ENCODE assay signal across 9 cellular contexts in the genomic region with DNA sequence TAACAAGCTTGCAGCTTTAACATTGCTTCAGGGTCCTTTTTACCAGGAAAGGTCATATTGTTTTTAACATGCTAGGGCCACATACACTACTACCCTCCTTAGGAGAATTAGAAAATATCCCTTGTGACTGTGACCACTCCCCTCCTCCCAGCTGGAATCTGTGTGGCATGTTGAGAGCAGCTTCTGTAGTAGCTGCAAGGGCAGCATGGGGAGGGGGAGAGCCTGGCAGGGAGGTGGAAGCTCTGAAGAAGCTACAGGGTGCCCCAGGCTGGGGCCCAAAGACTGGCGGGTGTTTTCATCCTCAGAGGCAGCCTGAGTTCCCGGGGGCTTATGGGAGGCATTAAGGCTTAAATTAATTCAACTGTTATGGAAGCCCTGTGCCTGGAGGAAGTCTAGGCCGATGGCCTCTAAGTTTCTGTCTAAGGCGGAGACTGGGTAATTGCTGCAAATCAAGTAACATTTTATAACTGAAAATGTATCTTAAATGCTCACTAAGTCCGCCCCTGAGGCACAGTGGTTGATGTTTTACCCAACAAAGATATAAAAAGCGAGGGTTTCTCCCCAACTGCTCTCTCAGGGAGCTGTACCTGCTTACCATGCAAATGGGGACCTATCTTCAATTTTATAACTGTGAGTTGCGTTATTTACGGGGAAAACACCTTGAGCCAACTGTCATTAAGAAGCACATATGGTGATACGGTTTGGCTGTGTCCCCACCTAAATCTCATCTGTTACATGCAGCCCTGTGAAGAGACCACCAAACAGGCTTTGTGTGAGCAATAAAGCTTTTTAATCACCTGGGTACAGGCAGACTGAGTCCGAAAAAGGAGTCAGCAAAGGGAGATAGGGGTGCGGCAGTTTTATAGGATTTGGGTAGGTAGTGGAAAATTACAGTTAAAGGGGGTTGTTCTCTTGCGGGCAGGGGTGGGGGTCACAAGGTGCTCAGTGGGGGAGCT. TPM values are rescaled to one million over a fixed set of nuclear protein-coding genes. Genes with fewer than 3 reads are reported as not detected.
DNase-seq lines count a peak whose midpoint lies in the region; ATAC-seq lines count a peak whose summit lies in the region.
"Had no signal": no experiment of that assay in that cellular context is flagged by ENCODE, and none has a peak within 500 bp of the region (broad histone marks: within the 10 kb centered on the region; RNA-seq: fewer than 3 reads in every experiment).

No MANE protein-coding gene starts in this region.

- peaks cover 0 to 5% of the 10 kb centered on the region in 2 donors for H3K36me3 Mint-ChIP-seq in activated naive CD4-positive, alpha-beta T cell treated with anti-CD3 and anti-CD28 coated beads, Interleukin-2, amount 50 U/mL, for 72 hours
- H3K36me3 Mint-ChIP-seq in stimulated activated naive B cell treated with anti-CD40 and anti-IgM and Interleukin-4, amounts not matched to agents 10 μg/mL and 1 μg/mL and 100 μg/mL, for 72 hours = peaks cover 9 to 29% of the 10 kb centered on the region in 2 donors

- H3K9me3 ChIP-seq in SJSA1 (replicated peaks) = no peaks in the 10 kb centered on the region

- H3K4me1 Mint-ChIP-seq in stimulated activated naive B cell treated with anti-CD40 and anti-IgM and Interleukin-4, amounts not matched to agents 10 μg/mL and 1 μg/mL and 100 μg/mL, for 72 hours = peaks cover 30 to 31% of the 10 kb centered on the region in 2 donors

- ATAC-seq in activated naive CD4-positive, alpha-beta T cell treated with anti-CD3 and anti-CD28 coated beads, Interleukin-2, amount 50 U/mL, for 72 hours = no peak
- ATAC-seq in HG02852 (IDR thresholded peaks at IDR 0.05; ENCODE audit: unreplicated experiment) = peak; percentile 70
- peak; percentile 77 to 82 for ATAC-seq in stimulated activated naive B cell treated with anti-CD40 and anti-IgM and Interleukin-4, amounts not matched to agents 10 μg/mL and 1 μg/mL and 100 μg/mL, for 72 hours (replicated peaks)
- ATAC-seq: Panc1 had no signal

- H3K27me3 Mint-ChIP-seq in stimulated activated naive B cell treated with anti-CD40 and anti-IgM and Interleukin-4, amounts not matched to agents 10 μg/mL and 1 μg/mL and 100 μg/mL, for 72 hours = no peaks in the 10 kb centered on the region

- H3K4me3 Mint-ChIP-seq in stimulated activated naive B cell treated with anti-CD40 and anti-IgM and Interleukin-4, amounts not matched to agents 10 μg/mL and 1 μg/mL and 100 μg/mL, for 72 hours = peak overlapping the region; percentile 74 to 83

- no peak overlapping the region for H3K4me3 ChIP-seq in SJSA1

- H3K36me3 ChIP-seq in SJSA1 = no peaks in the 10 kb centered on the region

- DNase-seq in activated naive CD4-positive, alpha-beta T cell treated with anti-CD3 and anti-CD28 coated beads, Interleukin-2, amount 50 U/mL, for 72 hours (ENCODE audit: low spot score in 2 of 2) = no peak
- no peak for DNase-seq in activated naive CD4-positive, alpha-beta T cell treated with Interleukin-2 at 50 U/mL for 16 hours
- no peak for DNase-seq in SJSA1 (ENCODE audit: low read depth in 1 of 2, low spot score in 2 of 2)
- no peak for DNase-seq in stimulated activated naive B cell treated with anti-CD40 and anti-IgM and Interleukin-4, amounts not matched to agents 10 μg/mL and 1 μg/mL and 100 μg/mL, for 72 hours
- DNase-seq in EL = no peak
- DNase-seq in NCI-H510A treated with DMSO at 0.1 percent for 48 hours (lab: John Stamatoyannopoulos, UW) = no peak
- no peak for DNase-seq in anterior cingulate cortex (lab: John Stamatoyannopoulos, UW)

- H3K27ac ChIP-seq in SJSA1 = peak overlapping the region; percentile 66

- H3K4me1 ChIP-seq in SJSA1 (replicated peaks) = peaks cover 18% of the 10 kb centered on the region

- no peaks in the 10 kb centered on the region for H3K9me3 Mint-ChIP-seq in activated naive CD4-positive, alpha-beta T cell treated with anti-CD3 and anti-CD28 coated beads, Interleukin-2, amount 50 U/mL, for 72 hours
- no peaks in the 10 kb centered on the region for H3K9me3 Mint-ChIP-seq in stimulated activated naive B cell treated with anti-CD40 and anti-IgM and Interleukin-4, amounts not matched to agents 10 μg/mL and 1 μg/mL and 100 μg/mL, for 72 hours

- no peaks in the 10 kb centered on the region for H3K27me3 ChIP-seq in SJSA1 (replicated peaks)

- H3K27ac Mint-ChIP-seq in activated naive CD4-positive, alpha-beta T cell treated with anti-CD3 and anti-CD28 coated beads, Interleukin-2, amount 50 U/mL, for 72 hours = peak overlapping the region; percentile 37 to 74
- H3K27ac Mint-ChIP-seq in stimulated activated naive B cell treated with anti-CD40 and anti-IgM and Interleukin-4, amounts not matched to agents 10 μg/mL and 1 μg/mL and 100 μg/mL, for 72 hours = peak overlapping the region; percentile 93

RNA-seq across cellular contexts. Expression of gene STS, which starts 37.4 kb away (rescaled TPM):
- total RNA-seq in activated naive CD4-positive, alpha-beta T cell treated with anti-CD3 and anti-CD28 coated beads, Interleukin-2, amount 50 U/mL, for 72 hours = 1 to 10 TPM in 1 of 2 donors, under 1 TPM in 1; 0.39 to 1.1 TPM
- total RNA-seq in SJSA1 (2014; rRNA removed; shearing (Covaris generic)) = 2.4 and 4.4 TPM in 2 replicates

RNA-seq across cellular contexts. Expression of gene PUDP, which starts 37.8 kb away (rescaled TPM):
- 10 to 100 TPM in 1 of 2 donors, 1 to 10 TPM in 1; 4.3 to 14.1 TPM for total RNA-seq in activated naive CD4-positive, alpha-beta T cell treated with anti-CD3 and anti-CD28 coated beads, Interleukin-2, amount 50 U/mL, for 72 hours
- total RNA-seq in SJSA1 (2014; rRNA removed; shearing (Covaris generic)) = 8.2 and 8.7 TPM in 2 replicates

Comparison
In these comparisons a context has a peak if more than half of its experiments do, and no peak if none do; other contexts are left out.
1. ATAC-seq: peak in HG02852 (single experiment) and stimulated activated naive B cell treated with anti-CD40 and anti-IgM and Interleukin-4, amounts not matched to agents 10 μg/mL and 1 μg/mL and 100 μg/mL, for 72 hours (2 of 2); none in activated naive CD4-positive, alpha-beta T cell treated with anti-CD3 and anti-CD28 coated beads, Interleukin-2, amount 50 U/mL, for 72 hours (0 of 2).